Comparison of ENCODE assay signal across 14 cellular contexts in genomic region chr2:231512222-231512621, GRCh38. TPM values are rescaled to one million over a fixed set of nuclear protein-coding genes. Genes with fewer than 3 reads are reported as not detected.
DNase-seq lines count a peak whose midpoint lies in the region; ATAC-seq, FAIRE-seq and TF ChIP-seq lines count a peak whose summit lies in the region.
"Had no signal": no experiment of that assay in that cellular context is flagged by ENCODE, and none has a peak within 500 bp of the region (broad histone marks: within the 10 kb centered on the region; RNA-seq: fewer than 3 reads in every experiment).

No MANE protein-coding gene starts in this region.

- H3K36me3 ChIP-seq in heart left ventricle = no peaks in the 10 kb centered on the region
- no peaks in the 10 kb centered on the region for H3K36me3 ChIP-seq in transverse colon
- H3K36me3 ChIP-seq: BLaER1 had no signal

- H3K36me3 Mint-ChIP-seq in type B pancreatic cell = peaks cover 4% of the 10 kb centered on the region
- H3K36me3 Mint-ChIP-seq in activated T-cell treated with anti-CD3 and anti-CD28 coated beads, Interleukin-2, amount 50 U/mL, for 4 hours (ENCODE audit: insufficient read depth) = peaks cover 5% of the 10 kb centered on the region

- no peaks in the 10 kb centered on the region for H3K4me1 ChIP-seq in right cardiac atrium (ENCODE audit: control insufficient read depth, insufficient read depth, low read length)
- H3K4me1 ChIP-seq in heart left ventricle = peaks cover 0 to 19% (median 7%) of the 10 kb centered on the region in 12 donors
- H3K4me1 ChIP-seq in transverse colon = peaks cover 0 to 14% (median 6%) of the 10 kb centered on the region in 4 donors

- peak overlapping the region; percentile 70 for H3K27ac Mint-ChIP-seq in type B pancreatic cell
- H3K27ac Mint-ChIP-seq: activated T-cell treated with anti-CD3 and anti-CD28 coated beads, Interleukin-2, amount 50 U/mL, for 72 hours had no signal

- in situ Hi-C loops in transverse colon (cut with MboI; ENCODE audit: low pct_ligation_motif_present in 1 of 4, low pct_unique_long_range_greater_than_20kb in 1 of 4, low sequenced_read_pairs in 3 of 4) = loop anchor here in 1 of 4 donors (25.0 kb wide), 1 partner anchor 200 kb away; the partner anchor contains the start of gene PTMA

- 64% methylated on average over 5 of the region's 5 CpGs for whole genome bisulfite sequencing in right cardiac atrium
- 54 to 66% (median 64%) methylated on average over 5 of the region's 5 CpGs for WGBS in heart left ventricle, 4 donors
- WGBS in transverse colon (ENCODE audit: low coverage in 1 of 2), 2 donors = 73 to 84% methylated on average over 2 to 5 of the region's 5 CpGs

- ATAC-seq in right cardiac atrium (no peak), heart left ventricle (no peak)
- no peak for ATAC-seq in activated T-cell treated with anti-CD3 and anti-CD28 coated beads, Interleukin-2, amount 50 U/mL, for 4 hours
- ATAC-seq: activated T-cell treated with anti-CD3 and anti-CD28 coated beads, Interleukin-2, amount 50 U/mL, for 72 hours; PC-3 had no signal

- intact Hi-C loops in right cardiac atrium (cut with DNase I) = no loop called here
- intact Hi-C loops in heart left ventricle (cut with DNase I) = no loop called here
- intact Hi-C loops in transverse colon (cut with DNase I; ENCODE audit: low total_unique reads) = loop anchor here (10.0 kb wide), 1 partner anchor 203 kb away; no protein-coding TSS in a partner anchor

- TF ChIP-seq POLR2A in heart left ventricle (IDR thresholded peaks at IDR 0.05) = no peak
- no peak for TF ChIP-seq POLR2A in GM12892 (IDR thresholded peaks at IDR 0.05; ENCODE audit: low read depth, low read length)
- no peak for TF ChIP-seq POLR2A in transverse colon (IDR thresholded peaks at IDR 0.05)

- no peak for FAIRE-seq in GM12892 (lab: Jason Lieb, UNC)
- FAIRE-seq: TTC549, urothelium cell line had no signal

- H3K4me1 Mint-ChIP-seq in type B pancreatic cell (ENCODE audit: unreplicated experiment) = peaks cover 19% of the 10 kb centered on the region
- peaks cover 13% of the 10 kb centered on the region for H3K4me1 Mint-ChIP-seq in activated T-cell treated with anti-CD3 and anti-CD28 coated beads, Interleukin-2, amount 50 U/mL, for 4 hours (ENCODE audit: low read depth)

- TF ChIP-seq CTCF in heart left ventricle (IDR thresholded peaks at IDR 0.05) = no peak
- no peak for TF ChIP-seq CTCF in type B pancreatic cell (conservative IDR thresholded peaks at IDR 0.05)
- TF ChIP-seq CTCF in transverse colon (IDR thresholded peaks at IDR 0.05) = no peak

- DNase-seq in right cardiac atrium (no peak), heart left ventricle (no peak), amniotic epithelial cell (ENCODE audit: low read depth) (peak; percentile 23), mesenteric fat pad (ENCODE audit: low spot score) (peak; percentile 82), type B pancreatic cell (ENCODE audit: extremely low spot score, unreplicated experiment) (no peak), GM12892 (ENCODE audit: insufficient read length) (no peak), transverse colon (no peak)
- DNase-seq in activated T-cell treated with anti-CD3 and anti-CD28 coated beads, Interleukin-2, amount 50 U/mL, for 4 hours = no peak
- DNase-seq: activated T-cell treated with anti-CD3 and anti-CD28 coated beads, Interleukin-2, amount 50 U/mL, for 72 hours; NCI-H2029 treated with DMSO at 0.1 percent for 48 hours; PC-3 had no signal

- peak overlapping the region; percentile 77 for H3K4me3 Mint-ChIP-seq in type B pancreatic cell
- no peak overlapping the region for H3K4me3 Mint-ChIP-seq in activated T-cell treated with anti-CD3 and anti-CD28 coated beads, Interleukin-2, amount 50 U/mL, for 4 hours

- H3K27me3 ChIP-seq in right cardiac atrium (ENCODE audit: control insufficient read depth, insufficient read depth) = no peaks in the 10 kb centered on the region
- no peaks in the 10 kb centered on the region for H3K27me3 ChIP-seq in heart left ventricle
- no peaks in the 10 kb centered on the region for H3K27me3 ChIP-seq in transverse colon
- H3K27me3 ChIP-seq: BLaER1 had no signal

- no peaks in the 10 kb centered on the region for H3K27me3 Mint-ChIP-seq in type B pancreatic cell
- no peaks in the 10 kb centered on the region for H3K27me3 Mint-ChIP-seq in activated T-cell treated with anti-CD3 and anti-CD28 coated beads, Interleukin-2, amount 50 U/mL, for 4 hours (ENCODE audit: low read depth)

- TF ChIP-seq EP300 in transverse colon (IDR thresholded peaks at IDR 0.05; ENCODE audit: low read depth) = no peak

- H3K9me3 ChIP-seq in right cardiac atrium (ENCODE audit: control insufficient read depth, low read length) = no peaks in the 10 kb centered on the region
- H3K9me3 ChIP-seq in heart left ventricle = no peaks in the 10 kb centered on the region
- H3K9me3 ChIP-seq in transverse colon = no peaks in the 10 kb centered on the region
- H3K9me3 ChIP-seq: BLaER1 had no signal

- H3K27ac ChIP-seq in right cardiac atrium (ENCODE audit: low read length) (peak overlapping the region; percentile 12), heart left ventricle (peak overlapping the region in 2 of 12 donors; percentile 7 to 32), transverse colon (no peak overlapping the region)
- H3K27ac ChIP-seq: BLaER1 had no signal

- no peaks in the 10 kb centered on the region for H3K9me3 Mint-ChIP-seq in type B pancreatic cell
- no peaks in the 10 kb centered on the region for H3K9me3 Mint-ChIP-seq in activated T-cell treated with anti-CD3 and anti-CD28 coated beads, Interleukin-2, amount 50 U/mL, for 4 hours
- H3K9me3 Mint-ChIP-seq: activated T-cell treated with anti-CD3 and anti-CD28 coated beads, Interleukin-2, amount 50 U/mL, for 72 hours had no signal

- H3K4me3 ChIP-seq in right cardiac atrium (ENCODE audit: low read length) (no peak overlapping the region), heart left ventricle (no peak overlapping the region), transverse colon (no peak overlapping the region)
- H3K4me3 ChIP-seq: BLaER1 had no signal

RNA-seq across cellular contexts. Expression of gene NMUR1, which starts 18.0 kb away (rescaled TPM):
- 1 to 10 TPM in 2 of 4 donors, under 1 TPM in 2; 0.50 to 1.9 (median 1.00) TPM for total RNA-seq in right cardiac atrium
- polyA plus RNA-seq in right cardiac atrium = 1.0 TPM
- total RNA-seq in heart left ventricle = under 1 TPM in 7 of 9 donors, not detected in 2; 0.12 to 0.71 (median 0.53) TPM
- polyA plus RNA-seq in heart left ventricle = under 1 TPM; 0.10 to 0.23 TPM
- total RNA-seq in mesenteric fat pad = 1.4 TPM
- total RNA-seq in type B pancreatic cell (ENCODE audit: low replicate concordance) = 0.10 TPM in 2 replicates
- 0.19 TPM for polyA plus RNA-seq in GM12892 (2012; ENCODE audit: missing spikeins)
- total RNA-seq in transverse colon = 1 to 10 TPM in 1 of 4 donors, under 1 TPM in 2, not detected in 1; 0.32 to 2.2 (median 0.55) TPM
- total RNA-seq in activated T-cell treated with anti-CD3 and anti-CD28 coated beads, Interleukin-2, amount 50 U/mL, for 4 hours = under 1 TPM in 1 of 3 donors, not detected in 2; 0.08 TPM
- total RNA-seq: PC-3 had no signal

RNA-seq across cellular contexts. Expression of gene NCL, which starts 47.9 kb away (rescaled TPM):
- total RNA-seq in right cardiac atrium (100 to 1,000 TPM; 251 to 327 (median 267) TPM), heart left ventricle (100 to 1,000 TPM in 8 of 9 donors, 10 to 100 TPM in 1; 60.9 to 352 (median 274) TPM), mesenteric fat pad (512 TPM), type B pancreatic cell (ENCODE audit: low replicate concordance) (499 and 709 TPM in 2 replicates), transverse colon (100 to 1,000 TPM in 3 of 4 donors, 10 to 100 TPM in 1; 83.8 to 227 (median 133) TPM)
- polyA plus RNA-seq in right cardiac atrium (122 TPM), heart left ventricle (100 to 1,000 TPM; 103 to 281 TPM)
- 468 TPM for polyA plus RNA-seq in GM12892 (2012; ENCODE audit: missing spikeins)
- 1,000 to 10,000 TPM; 1,928 to 2,267 (median 2,014) TPM for total RNA-seq in activated T-cell treated with anti-CD3 and anti-CD28 coated beads, Interleukin-2, amount 50 U/mL, for 4 hours

Comparison
In these comparisons a context has a peak if more than half of its experiments do, and no peak if none do; other contexts are left out.
1. DNase-seq: peak in amniotic epithelial cell (single experiment) and mesenteric fat pad (single experiment); none in right cardiac atrium (0 of 3), heart left ventricle (0 of 5), type B pancreatic cell (single experiment), GM12892 (single experiment), transverse colon (single experiment) and activated T-cell treated with anti-CD3 and anti-CD28 coated beads, Interleukin-2, amount 50 U/mL, for 4 hours (single experiment).